In the genomic region with DNA sequence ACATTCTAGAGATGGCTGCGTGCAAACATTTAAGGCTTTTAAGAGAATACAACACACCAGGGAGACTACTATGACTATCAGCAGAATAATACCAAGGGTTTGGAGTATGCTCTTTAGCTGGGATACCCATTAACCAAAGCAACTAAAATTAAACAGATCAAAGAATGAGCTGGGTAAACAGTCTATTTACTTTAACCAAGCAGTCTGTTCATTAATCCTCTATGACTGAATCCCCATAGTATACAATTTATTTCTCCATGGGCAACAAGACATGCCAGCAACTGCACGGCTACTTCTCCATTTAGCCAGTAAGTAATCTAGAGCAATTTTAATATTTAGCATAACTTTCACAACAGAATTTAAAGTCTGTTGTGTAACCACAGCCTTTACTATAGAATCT, we compare ENCODE assay signal across 2 cellular contexts.
TF ChIP-seq lines count a peak whose summit lies in the region.

No MANE protein-coding gene starts in this region.

TF ChIP-seq in GM23338, 12 proteins besides CTCF, POLR2A, EP300 and RAD21 (continued from another document):
- no peak for TF ChIP-seq EZH2 (IDR thresholded peaks at IDR 0.05; ENCODE audit: low read depth, unreplicated experiment)
- TF ChIP-seq JUNB (IDR thresholded peaks at IDR 0.05; ENCODE audit: unreplicated experiment): no peak
- TF ChIP-seq, protein P1, sequence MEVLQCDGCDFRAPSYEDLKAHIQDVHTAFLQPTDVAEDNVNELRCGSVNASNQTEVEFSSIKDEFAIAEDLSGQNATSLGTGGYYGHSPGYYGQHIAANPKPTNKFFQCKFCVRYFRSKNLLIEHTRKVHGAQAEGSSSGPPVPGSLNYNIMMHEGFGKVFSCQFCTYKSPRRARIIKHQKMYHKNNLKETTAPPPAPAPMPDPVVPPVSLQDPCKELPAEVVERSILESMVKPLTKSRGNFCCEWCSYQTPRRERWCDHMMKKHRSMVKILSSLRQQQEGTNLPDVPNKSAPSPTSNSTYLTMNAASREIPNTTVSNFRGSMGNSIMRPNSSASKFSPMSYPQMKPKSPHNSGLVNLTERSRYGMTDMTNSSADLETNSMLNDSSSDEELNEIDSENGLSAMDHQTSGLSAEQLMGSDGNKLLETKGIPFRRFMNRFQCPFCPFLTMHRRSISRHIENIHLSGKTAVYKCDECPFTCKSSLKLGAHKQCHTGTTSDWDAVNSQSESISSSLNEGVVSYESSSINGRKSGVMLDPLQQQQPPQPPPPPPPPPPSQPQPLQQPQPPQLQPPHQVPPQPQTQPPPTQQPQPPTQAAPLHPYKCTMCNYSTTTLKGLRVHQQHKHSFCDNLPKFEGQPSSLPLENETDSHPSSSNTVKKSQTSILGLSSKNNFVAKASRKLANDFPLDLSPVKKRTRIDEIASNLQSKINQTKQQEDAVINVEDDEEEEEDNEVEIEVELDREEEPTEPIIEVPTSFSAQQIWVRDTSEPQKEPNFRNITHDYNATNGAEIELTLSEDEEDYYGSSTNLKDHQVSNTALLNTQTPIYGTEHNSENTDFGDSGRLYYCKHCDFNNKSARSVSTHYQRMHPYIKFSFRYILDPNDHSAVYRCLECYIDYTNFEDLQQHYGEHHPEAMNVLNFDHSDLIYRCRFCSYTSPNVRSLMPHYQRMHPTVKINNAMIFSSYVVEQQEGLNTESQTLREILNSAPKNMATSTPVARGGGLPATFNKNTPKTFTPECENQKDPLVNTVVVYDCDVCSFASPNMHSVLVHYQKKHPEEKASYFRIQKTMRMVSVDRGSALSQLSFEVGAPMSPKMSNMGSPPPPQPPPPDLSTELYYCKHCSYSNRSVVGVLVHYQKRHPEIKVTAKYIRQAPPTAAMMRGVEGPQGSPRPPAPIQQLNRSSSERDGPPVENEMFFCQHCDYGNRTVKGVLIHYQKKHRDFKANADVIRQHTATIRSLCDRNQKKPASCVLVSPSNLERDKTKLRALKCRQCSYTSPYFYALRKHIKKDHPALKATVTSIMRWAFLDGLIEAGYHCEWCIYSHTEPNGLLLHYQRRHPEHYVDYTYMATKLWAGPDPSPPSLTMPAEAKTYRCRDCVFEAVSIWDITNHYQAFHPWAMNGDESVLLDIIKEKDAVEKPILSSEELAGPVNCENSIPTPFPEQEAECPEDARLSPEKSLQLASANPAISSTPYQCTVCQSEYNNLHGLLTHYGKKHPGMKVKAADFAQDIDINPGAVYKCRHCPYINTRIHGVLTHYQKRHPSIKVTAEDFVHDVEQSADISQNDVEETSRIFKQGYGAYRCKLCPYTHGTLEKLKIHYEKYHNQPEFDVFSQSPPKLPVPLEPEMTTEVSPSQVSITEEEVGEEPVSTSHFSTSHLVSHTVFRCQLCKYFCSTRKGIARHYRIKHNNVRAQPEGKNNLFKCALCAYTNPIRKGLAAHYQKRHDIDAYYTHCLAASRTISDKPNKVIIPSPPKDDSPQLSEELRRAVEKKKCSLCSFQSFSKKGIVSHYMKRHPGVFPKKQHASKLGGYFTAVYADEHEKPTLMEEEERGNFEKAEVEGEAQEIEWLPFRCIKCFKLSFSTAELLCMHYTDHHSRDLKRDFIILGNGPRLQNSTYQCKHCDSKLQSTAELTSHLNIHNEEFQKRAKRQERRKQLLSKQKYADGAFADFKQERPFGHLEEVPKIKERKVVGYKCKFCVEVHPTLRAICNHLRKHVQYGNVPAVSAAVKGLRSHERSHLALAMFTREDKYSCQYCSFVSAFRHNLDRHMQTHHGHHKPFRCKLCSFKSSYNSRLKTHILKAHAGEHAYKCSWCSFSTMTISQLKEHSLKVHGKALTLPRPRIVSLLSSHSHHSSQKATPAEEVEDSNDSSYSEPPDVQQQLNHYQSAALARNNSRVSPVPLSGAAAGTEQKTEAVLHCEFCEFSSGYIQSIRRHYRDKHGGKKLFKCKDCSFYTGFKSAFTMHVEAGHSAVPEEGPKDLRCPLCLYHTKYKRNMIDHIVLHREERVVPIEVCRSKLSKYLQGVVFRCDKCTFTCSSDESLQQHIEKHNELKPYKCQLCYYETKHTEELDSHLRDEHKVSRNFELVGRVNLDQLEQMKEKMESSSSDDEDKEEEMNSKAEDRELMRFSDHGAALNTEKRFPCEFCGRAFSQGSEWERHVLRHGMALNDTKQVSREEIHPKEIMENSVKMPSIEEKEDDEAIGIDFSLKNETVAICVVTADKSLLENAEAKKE (CRISPR knock-in tag; IDR thresholded peaks at IDR 0.05): no peak

TF ChIP-seq in HepG2, 621 proteins besides CTCF, POLR2A, EP300 and RAD21 (continued from another document and continues in another):
- TF ChIP-seq ZNF766 (CRISPR knock-in tag; IDR thresholded peaks at IDR 0.05; ENCODE audit: borderline replicate concordance) (no peak), POLR2G (IDR thresholded peaks at IDR 0.05; ENCODE audit: low read depth, low read length) (no peak), KAT2B (IDR thresholded peaks at IDR 0.05; ENCODE audit: borderline replicate concordance, low read depth, low read length) (no peak), CHD4 (IDR thresholded peaks at IDR 0.05; ENCODE audit: borderline replicate concordance, low read length) (no peak), NFIC (IDR thresholded peaks at IDR 0.05; ENCODE audit: low read length) (no peak), NR3C1 (CRISPR knock-in tag; IDR thresholded peaks at IDR 0.05) (no peak), ZNF460 (CRISPR knock-in tag; IDR thresholded peaks at IDR 0.05; ENCODE audit: borderline replicate concordance) (no peak), SAP130 (CRISPR knock-in tag; IDR thresholded peaks at IDR 0.05; ENCODE audit: low read depth) (0 out of 2 replicates have a peak, but pooled peaks have one; percentile 26), ZNF33B (CRISPR knock-in tag; IDR thresholded peaks at IDR 0.05) (no peak), TCF7 (IDR thresholded peaks at IDR 0.05; ENCODE audit: low read depth) (peak; percentile 17; the same call in 1 of the 2 replicates), ZNF225 (CRISPR knock-in tag; IDR thresholded peaks at IDR 0.05) (no peak), FOXO1 (CRISPR knock-in tag; IDR thresholded peaks at IDR 0.05) (no peak), ZNF207 (IDR thresholded peaks at IDR 0.05; ENCODE audit: borderline replicate concordance) (no peak), ZNF678 (CRISPR knock-in tag; IDR thresholded peaks at IDR 0.05) (no peak), NONO (IDR thresholded peaks at IDR 0.05) (no peak), NONO (CRISPR knock-in tag; conservative IDR thresholded peaks at IDR 0.05) (no peak), ZNF383 (CRISPR knock-in tag; IDR thresholded peaks at IDR 0.05; ENCODE audit: borderline replicate concordance) (no peak), GFI1 (CRISPR knock-in tag; IDR thresholded peaks at IDR 0.05; ENCODE audit: borderline replicate concordance) (no peak), ZNF775 (CRISPR knock-in tag; IDR thresholded peaks at IDR 0.05; ENCODE audit: borderline replicate concordance) (no peak), XBP1 (CRISPR knock-in tag; IDR thresholded peaks at IDR 0.05) (no peak), SETDB1 (CRISPR knock-in tag; IDR thresholded peaks at IDR 0.05; ENCODE audit: borderline replicate concordance) (no peak), SATB2 (CRISPR knock-in tag; IDR thresholded peaks at IDR 0.05) (no peak), NFKB2 (CRISPR knock-in tag; IDR thresholded peaks at IDR 0.05; ENCODE audit: borderline replicate concordance) (no peak), CEBPB (IDR thresholded peaks at IDR 0.05; ENCODE audit: borderline replicate concordance, low read depth, low read length) (no peak), SOX5 (CRISPR knock-in tag; IDR thresholded peaks at IDR 0.05; ENCODE audit: borderline replicate concordance) (peak; percentile 39; the same call in 1 of the 2 replicates), JUN (CRISPR knock-in tag; IDR thresholded peaks at IDR 0.05) (no peak), MAFF (IDR thresholded peaks at IDR 0.05; ENCODE audit: low read depth, low read length) (no peak), SUZ12 (IDR thresholded peaks at IDR 0.05; ENCODE audit: low read depth, low read length) (no peak), HMG20A (CRISPR knock-in tag; IDR thresholded peaks at IDR 0.05; ENCODE audit: borderline replicate concordance) (peak; percentile 53; the same call in 1 of the 2 replicates), ZKSCAN8 (CRISPR knock-in tag; IDR thresholded peaks at IDR 0.05; ENCODE audit: borderline replicate concordance) (no peak), ZNF562 (CRISPR knock-in tag; IDR thresholded peaks at IDR 0.05; ENCODE audit: borderline replicate concordance) (no peak)
- TF ChIP-seq, protein P2, sequence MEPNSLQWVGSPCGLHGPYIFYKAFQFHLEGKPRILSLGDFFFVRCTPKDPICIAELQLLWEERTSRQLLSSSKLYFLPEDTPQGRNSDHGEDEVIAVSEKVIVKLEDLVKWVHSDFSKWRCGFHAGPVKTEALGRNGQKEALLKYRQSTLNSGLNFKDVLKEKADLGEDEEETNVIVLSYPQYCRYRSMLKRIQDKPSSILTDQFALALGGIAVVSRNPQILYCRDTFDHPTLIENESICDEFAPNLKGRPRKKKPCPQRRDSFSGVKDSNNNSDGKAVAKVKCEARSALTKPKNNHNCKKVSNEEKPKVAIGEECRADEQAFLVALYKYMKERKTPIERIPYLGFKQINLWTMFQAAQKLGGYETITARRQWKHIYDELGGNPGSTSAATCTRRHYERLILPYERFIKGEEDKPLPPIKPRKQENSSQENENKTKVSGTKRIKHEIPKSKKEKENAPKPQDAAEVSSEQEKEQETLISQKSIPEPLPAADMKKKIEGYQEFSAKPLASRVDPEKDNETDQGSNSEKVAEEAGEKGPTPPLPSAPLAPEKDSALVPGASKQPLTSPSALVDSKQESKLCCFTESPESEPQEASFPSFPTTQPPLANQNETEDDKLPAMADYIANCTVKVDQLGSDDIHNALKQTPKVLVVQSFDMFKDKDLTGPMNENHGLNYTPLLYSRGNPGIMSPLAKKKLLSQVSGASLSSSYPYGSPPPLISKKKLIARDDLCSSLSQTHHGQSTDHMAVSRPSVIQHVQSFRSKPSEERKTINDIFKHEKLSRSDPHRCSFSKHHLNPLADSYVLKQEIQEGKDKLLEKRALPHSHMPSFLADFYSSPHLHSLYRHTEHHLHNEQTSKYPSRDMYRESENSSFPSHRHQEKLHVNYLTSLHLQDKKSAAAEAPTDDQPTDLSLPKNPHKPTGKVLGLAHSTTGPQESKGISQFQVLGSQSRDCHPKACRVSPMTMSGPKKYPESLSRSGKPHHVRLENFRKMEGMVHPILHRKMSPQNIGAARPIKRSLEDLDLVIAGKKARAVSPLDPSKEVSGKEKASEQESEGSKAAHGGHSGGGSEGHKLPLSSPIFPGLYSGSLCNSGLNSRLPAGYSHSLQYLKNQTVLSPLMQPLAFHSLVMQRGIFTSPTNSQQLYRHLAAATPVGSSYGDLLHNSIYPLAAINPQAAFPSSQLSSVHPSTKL (CRISPR knock-in tag; IDR thresholded peaks at IDR 0.05): peak; percentile 55
- TF ChIP-seq, protein P3, sequence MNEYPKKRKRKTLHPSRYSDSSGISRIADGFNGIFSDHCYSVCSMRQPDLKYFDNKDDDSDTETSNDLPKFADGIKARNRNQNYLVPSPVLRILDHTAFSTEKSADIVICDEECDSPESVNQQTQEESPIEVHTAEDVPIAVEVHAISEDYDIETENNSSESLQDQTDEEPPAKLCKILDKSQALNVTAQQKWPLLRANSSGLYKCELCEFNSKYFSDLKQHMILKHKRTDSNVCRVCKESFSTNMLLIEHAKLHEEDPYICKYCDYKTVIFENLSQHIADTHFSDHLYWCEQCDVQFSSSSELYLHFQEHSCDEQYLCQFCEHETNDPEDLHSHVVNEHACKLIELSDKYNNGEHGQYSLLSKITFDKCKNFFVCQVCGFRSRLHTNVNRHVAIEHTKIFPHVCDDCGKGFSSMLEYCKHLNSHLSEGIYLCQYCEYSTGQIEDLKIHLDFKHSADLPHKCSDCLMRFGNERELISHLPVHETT (CRISPR knock-in tag; conservative IDR thresholded peaks at IDR 0.05): no peak
- TF ChIP-seq, protein P4, sequence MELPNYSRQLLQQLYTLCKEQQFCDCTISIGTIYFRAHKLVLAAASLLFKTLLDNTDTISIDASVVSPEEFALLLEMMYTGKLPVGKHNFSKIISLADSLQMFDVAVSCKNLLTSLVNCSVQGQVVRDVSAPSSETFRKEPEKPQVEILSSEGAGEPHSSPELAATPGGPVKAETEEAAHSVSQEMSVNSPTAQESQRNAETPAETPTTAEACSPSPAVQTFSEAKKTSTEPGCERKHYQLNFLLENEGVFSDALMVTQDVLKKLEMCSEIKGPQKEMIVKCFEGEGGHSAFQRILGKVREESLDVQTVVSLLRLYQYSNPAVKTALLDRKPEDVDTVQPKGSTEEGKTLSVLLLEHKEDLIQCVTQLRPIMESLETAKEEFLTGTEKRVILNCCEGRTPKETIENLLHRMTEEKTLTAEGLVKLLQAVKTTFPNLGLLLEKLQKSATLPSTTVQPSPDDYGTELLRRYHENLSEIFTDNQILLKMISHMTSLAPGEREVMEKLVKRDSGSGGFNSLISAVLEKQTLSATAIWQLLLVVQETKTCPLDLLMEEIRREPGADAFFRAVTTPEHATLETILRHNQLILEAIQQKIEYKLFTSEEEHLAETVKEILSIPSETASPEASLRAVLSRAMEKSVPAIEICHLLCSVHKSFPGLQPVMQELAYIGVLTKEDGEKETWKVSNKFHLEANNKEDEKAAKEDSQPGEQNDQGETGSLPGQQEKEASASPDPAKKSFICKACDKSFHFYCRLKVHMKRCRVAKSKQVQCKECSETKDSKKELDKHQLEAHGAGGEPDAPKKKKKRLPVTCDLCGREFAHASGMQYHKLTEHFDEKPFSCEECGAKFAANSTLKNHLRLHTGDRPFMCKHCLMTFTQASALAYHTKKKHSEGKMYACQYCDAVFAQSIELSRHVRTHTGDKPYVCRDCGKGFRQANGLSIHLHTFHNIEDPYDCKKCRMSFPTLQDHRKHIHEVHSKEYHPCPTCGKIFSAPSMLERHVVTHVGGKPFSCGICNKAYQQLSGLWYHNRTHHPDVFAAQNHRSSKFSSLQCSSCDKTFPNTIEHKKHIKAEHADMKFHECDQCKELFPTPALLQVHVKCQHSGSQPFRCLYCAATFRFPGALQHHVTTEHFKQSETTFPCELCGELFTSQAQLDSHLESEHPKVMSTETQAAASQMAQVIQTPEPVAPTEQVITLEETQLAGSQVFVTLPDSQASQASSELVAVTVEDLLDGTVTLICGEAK (IDR thresholded peaks at IDR 0.05): no peak
- TF ChIP-seq, protein P4 (CRISPR knock-in tag; IDR thresholded peaks at IDR 0.05): no peak
